In the genomic region with DNA sequence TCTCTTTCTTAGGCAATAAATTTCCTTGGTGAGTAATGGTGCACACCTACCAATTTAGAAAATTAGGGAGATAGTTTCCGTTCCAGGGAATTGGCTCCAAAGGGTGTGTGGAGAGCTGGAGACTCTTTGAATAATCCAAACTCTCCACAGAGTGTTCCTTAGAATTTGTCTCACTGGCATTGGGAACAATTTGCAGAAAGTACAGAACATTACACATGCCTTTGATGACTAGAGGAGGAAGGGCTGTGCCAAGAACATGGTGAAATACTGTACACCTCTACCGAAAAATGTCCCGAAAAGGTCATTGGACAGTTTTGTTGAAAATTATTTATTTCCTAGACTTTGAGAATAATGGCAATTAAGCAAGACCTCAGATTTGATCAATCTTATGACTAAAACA, we compare ENCODE assay signal across 1 cellular context.
TF ChIP-seq lines count a peak whose summit lies in the region.

No MANE protein-coding gene starts in this region.

TF ChIP-seq in GM23338, 12 proteins besides CTCF, POLR2A, EP300 and RAD21 (continued from another document):
- no peak for TF ChIP-seq ZNF462 (CRISPR knock-in tag; IDR thresholded peaks at IDR 0.05)
- TF ChIP-seq REST (IDR thresholded peaks at IDR 0.05; ENCODE audit: unreplicated experiment) = no peak
- no peak for TF ChIP-seq ZNF331 (CRISPR knock-in tag; IDR thresholded peaks at IDR 0.05; ENCODE audit: low read depth)
- TF ChIP-seq NANOG (IDR thresholded peaks at IDR 0.05; ENCODE audit: borderline replicate concordance) = no peak
- TF ChIP-seq, protein P1, sequence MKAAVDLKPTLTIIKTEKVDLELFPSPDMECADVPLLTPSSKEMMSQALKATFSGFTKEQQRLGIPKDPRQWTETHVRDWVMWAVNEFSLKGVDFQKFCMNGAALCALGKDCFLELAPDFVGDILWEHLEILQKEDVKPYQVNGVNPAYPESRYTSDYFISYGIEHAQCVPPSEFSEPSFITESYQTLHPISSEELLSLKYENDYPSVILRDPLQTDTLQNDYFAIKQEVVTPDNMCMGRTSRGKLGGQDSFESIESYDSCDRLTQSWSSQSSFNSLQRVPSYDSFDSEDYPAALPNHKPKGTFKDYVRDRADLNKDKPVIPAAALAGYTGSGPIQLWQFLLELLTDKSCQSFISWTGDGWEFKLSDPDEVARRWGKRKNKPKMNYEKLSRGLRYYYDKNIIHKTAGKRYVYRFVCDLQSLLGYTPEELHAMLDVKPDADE (IDR thresholded peaks at IDR 0.05) = no peak
